ENCODE assay signal across 23 cellular contexts in the genomic region with DNA sequence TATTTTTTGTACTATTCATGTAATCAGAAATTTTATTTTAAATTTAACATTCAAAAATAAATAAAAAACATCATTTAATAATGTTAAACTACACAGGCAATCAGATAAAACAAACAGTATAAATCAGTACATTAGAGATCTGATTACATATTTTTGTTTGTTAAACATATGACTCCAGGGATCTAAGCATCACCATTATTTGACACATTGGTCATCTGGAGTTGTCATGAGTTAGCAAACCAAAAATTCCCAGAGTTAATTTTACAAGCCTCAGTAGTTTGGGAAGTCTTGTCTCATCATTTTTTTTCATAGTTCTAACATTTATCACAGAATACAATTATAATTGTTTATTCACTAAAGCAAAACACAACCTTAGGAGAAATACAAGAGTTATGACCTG.
"Had no signal": no experiment of that assay in that cellular context is flagged by ENCODE, and none has a peak within 500 bp of the region (broad histone marks: within the 10 kb centered on the region; RNA-seq: fewer than 3 reads in every experiment).

No MANE protein-coding gene starts in this region.

- H3K27ac Mint-ChIP-seq: naive thymus-derived CD8-positive, alpha-beta T cell; stimulated activated memory B cell treated with anti-CD40 and anti-IgM and Interleukin-4, amounts not matched to agents 10 μg/mL and 1 μg/mL and 100 μg/mL, for 72 hours; stimulated activated naive CD8-positive, alpha-beta T cell treated with anti-CD3 and anti-CD28 coated beads, Interleukin-15, Interleukin-2, amounts not matched to agents 100 ng/mL and 50 ng/mL, for 24 hours had no signal

- H3K27ac ChIP-seq: dorsolateral prefrontal cortex, esophagus squamous epithelium, heart left ventricle, neutrophil, psoas muscle, right lobe of liver, spleen, testis, tibial nerve, upper lobe of right lung, vagina had no signal

- H3K9me3 ChIP-seq: esophagus squamous epithelium, neutrophil, psoas muscle, right lobe of liver, testis, tibial nerve, upper lobe of right lung, vagina had no signal

- H3K4me1 Mint-ChIP-seq: naive thymus-derived CD8-positive, alpha-beta T cell; stimulated activated memory B cell treated with anti-CD40 and anti-IgM and Interleukin-4, amounts not matched to agents 10 μg/mL and 1 μg/mL and 100 μg/mL, for 72 hours had no signal

- H3K36me3 ChIP-seq: esophagus squamous epithelium, heart left ventricle, neutrophil, right lobe of liver, spleen, tibial nerve, upper lobe of right lung, vagina had no signal

- H3K36me3 Mint-ChIP-seq: naive thymus-derived CD8-positive, alpha-beta T cell; stimulated activated memory B cell treated with anti-CD40 and anti-IgM and Interleukin-4, amounts not matched to agents 10 μg/mL and 1 μg/mL and 100 μg/mL, for 72 hours had no signal

- H3K4me3 Mint-ChIP-seq: naive thymus-derived CD8-positive, alpha-beta T cell; stimulated activated memory B cell treated with anti-CD40 and anti-IgM and Interleukin-4, amounts not matched to agents 10 μg/mL and 1 μg/mL and 100 μg/mL, for 72 hours; stimulated activated naive CD8-positive, alpha-beta T cell treated with anti-CD3 and anti-CD28 coated beads, Interleukin-15, Interleukin-2, amounts not matched to agents 100 ng/mL and 50 ng/mL, for 24 hours had no signal

- H3K4me3 ChIP-seq: dorsolateral prefrontal cortex, esophagus squamous epithelium, heart left ventricle, mucosa of descending colon, psoas muscle, right lobe of liver, spleen, testis, tibial nerve, upper lobe of right lung, vagina had no signal

- H3K27me3 ChIP-seq: dorsolateral prefrontal cortex, esophagus squamous epithelium, heart left ventricle, neutrophil, right lobe of liver, spleen, testis, tibial nerve, upper lobe of right lung, vagina had no signal

- ATAC-seq: heart left ventricle; mucosa of descending colon; naive thymus-derived CD8-positive, alpha-beta T cell; psoas muscle; right lobe of liver; stimulated activated memory B cell treated with anti-CD40 and anti-IgM and Interleukin-4, amounts not matched to agents 10 μg/mL and 1 μg/mL and 100 μg/mL, for 72 hours; upper lobe of right lung had no signal

- H3K4me1 ChIP-seq: esophagus squamous epithelium, heart left ventricle, psoas muscle, right lobe of liver, spleen, testis, tibial nerve, upper lobe of right lung, vagina had no signal

- H3K27me3 Mint-ChIP-seq: naive thymus-derived CD8-positive, alpha-beta T cell; stimulated activated memory B cell treated with anti-CD40 and anti-IgM and Interleukin-4, amounts not matched to agents 10 μg/mL and 1 μg/mL and 100 μg/mL, for 72 hours; stimulated activated naive CD8-positive, alpha-beta T cell treated with anti-CD3 and anti-CD28 coated beads, Interleukin-15, Interleukin-2, amounts not matched to agents 100 ng/mL and 50 ng/mL, for 24 hours had no signal

- DNase-seq: cortex of kidney; dorsolateral prefrontal cortex; effector CD8-positive, alpha-beta T cell; esophagus squamous epithelium; foreskin melanocyte; heart left ventricle; hippocampal formation; mucosa of descending colon; naive thymus-derived CD8-positive, alpha-beta T cell; psoas muscle; retina; right lobe of liver; spleen; stimulated activated CD4-positive, alpha-beta T cell treated with anti-CD3 and anti-CD28 coated beads, Interleukin-15, amount 100 ng/mL, for 24 hours; stimulated activated CD4-positive, alpha-beta T cell treated with anti-CD3 and anti-CD28 coated beads, Interleukin-1b, Interleukin-23, amount 100 ng/mL, for 48 hours; stimulated activated CD4-positive, alpha-beta T cell treated with anti-CD3 and anti-CD28 coated beads, Interleukin-4, amount 100 ng/mL, for 24 hours; testis; upper lobe of right lung had no signal
